In genomic region chr10:28734940-28735759, GRCh38 we compare ENCODE assay signal across 11 cellular contexts. TPM values are rescaled to one million over a fixed set of nuclear protein-coding genes. Genes with fewer than 3 reads are reported as not detected.
DNase-seq lines count a peak whose midpoint lies in the region; TF ChIP-seq lines count a peak whose summit lies in the region.
"Had no signal": no experiment of that assay in that cellular context is flagged by ENCODE, and none has a peak within 500 bp of the region (broad histone marks: within the 10 kb centered on the region; RNA-seq: fewer than 3 reads in every experiment).

No MANE protein-coding gene starts in this region.

- no peak overlapping the region for H3K4me3 Mint-ChIP-seq in chondrocyte (ENCODE audit: unreplicated experiment)
- no peak overlapping the region for H3K4me3 Mint-ChIP-seq in activated CD4-positive, alpha-beta memory T cell treated with anti-CD3 and anti-CD28 coated beads, Interleukin-2, amount 10 ng/mL, durations not matched to agents 7 days and 5 days
- no peak overlapping the region for H3K4me3 Mint-ChIP-seq in CD4-positive, alpha-beta memory T cell
- H3K4me3 Mint-ChIP-seq in activated naive CD4-positive, alpha-beta T cell treated with anti-CD3 and anti-CD28 coated beads for 36 hours: no peak overlapping the region

- no peak overlapping the region for H4K5ac ChIP-seq in mesendoderm (ENCODE audit: low read length)

- H3K18ac ChIP-seq in mesendoderm (ENCODE audit: low read length): no peak overlapping the region

- H2AK5ac ChIP-seq in mesendoderm (ENCODE audit: low read length): no peak overlapping the region

- H2BK15ac ChIP-seq in mesendoderm (replicated peaks; ENCODE audit: low read depth): no peak overlapping the region

- peak overlapping the region; percentile 91 for H3K27ac Mint-ChIP-seq in chondrocyte (ENCODE audit: unreplicated experiment)
- H3K27ac Mint-ChIP-seq in activated CD4-positive, alpha-beta memory T cell treated with anti-CD3 and anti-CD28 coated beads, Interleukin-2, amount 10 ng/mL, durations not matched to agents 7 days and 5 days: no peak overlapping the region
- H3K27ac Mint-ChIP-seq in CD4-positive, alpha-beta memory T cell: no peak overlapping the region
- no peak overlapping the region for H3K27ac Mint-ChIP-seq in activated naive CD4-positive, alpha-beta T cell treated with anti-CD3 and anti-CD28 coated beads for 36 hours

- no peaks in the 10 kb centered on the region for H3K4me1 ChIP-seq in mesendoderm (ENCODE audit: control insufficient read depth, low read depth, low read length)
- H3K4me1 ChIP-seq in CD4-positive, alpha-beta memory T cell (ENCODE audit: insufficient read depth, low read length): no peaks in the 10 kb centered on the region

- peaks cover 5% of the 10 kb centered on the region for H3K9me3 Mint-ChIP-seq in chondrocyte (ENCODE audit: low read depth)
- H3K9me3 Mint-ChIP-seq in activated CD4-positive, alpha-beta memory T cell treated with anti-CD3 and anti-CD28 coated beads, Interleukin-2, amount 10 ng/mL, durations not matched to agents 7 days and 5 days: peaks cover 7% of the 10 kb centered on the region
- peaks cover 0 to 12% (median 7%) of the 10 kb centered on the region in 8 donors for H3K9me3 Mint-ChIP-seq in CD4-positive, alpha-beta memory T cell
- H3K9me3 Mint-ChIP-seq in activated naive CD4-positive, alpha-beta T cell treated with anti-CD3 and anti-CD28 coated beads for 36 hours: peaks cover 4% of the 10 kb centered on the region

- H3K56ac ChIP-seq in mesendoderm (ENCODE audit: low read length): no peak overlapping the region

- H3K4ac ChIP-seq in mesendoderm (ENCODE audit: low read depth, low read length): no peak overlapping the region

- DNase-seq in BJ (ENCODE audit: low read depth) (peak; percentile 82), NCI-H226 (peak; percentile 95), chondrocyte (ENCODE audit: low spot score) (no peak), mesendoderm (peak; percentile 89), NCI-H446 treated with DMSO at 0.1 percent for 48 hours (lab: John Stamatoyannopoulos, UW) (no peak)
- DNase-seq in activated CD4-positive, alpha-beta memory T cell treated with anti-CD3 and anti-CD28 coated beads, Interleukin-2, amount 10 ng/mL, durations not matched to agents 7 days and 5 days: no peak
- DNase-seq in CD4-positive, alpha-beta memory T cell: no peak
- no peak for DNase-seq in activated naive CD4-positive, alpha-beta T cell treated with anti-CD3 and anti-CD28 coated beads for 36 hours
- DNase-seq: NCI-H1092, posterior cingulate gyrus, substantia nigra had no signal

- POLR2A ChIA-PET in BJ (lab: Charles Lee): no interaction called here
- POLR2A ChIA-PET in activated CD4-positive, alpha-beta memory T cell treated with anti-CD3 and anti-CD28 coated beads, Interleukin-2, amount 10 ng/mL, durations not matched to agents 7 days and 5 days (lab: Charles Lee): no interaction called here
- POLR2A ChIA-PET in CD4-positive, alpha-beta memory T cell (lab: Charles Lee; ENCODE audit: partially characterized antibody): no interaction called here

- H3K9me3 ChIP-seq in CD4-positive, alpha-beta memory T cell (ENCODE audit: control insufficient read depth in 1 of 2, low read length in 2 of 2): no peaks in the 10 kb centered on the region

- H3K4me3 ChIP-seq in BJ (ENCODE audit: low read depth, low read length) (no peak overlapping the region), mesendoderm (ENCODE audit: low read length) (no peak overlapping the region)
- no peak overlapping the region for H3K4me3 ChIP-seq in CD4-positive, alpha-beta memory T cell (ENCODE audit: low read length in 2 of 2)

- intact Hi-C loops in CD4-positive, alpha-beta memory T cell (cut with micrococcal nuclease): no loop called here
- intact Hi-C loops in activated naive CD4-positive, alpha-beta T cell treated with anti-CD3 and anti-CD28 coated beads for 36 hours (cut with micrococcal nuclease): no loop called here

- H3K27me3 Mint-ChIP-seq in chondrocyte (ENCODE audit: low read depth): no peaks in the 10 kb centered on the region
- no peaks in the 10 kb centered on the region for H3K27me3 Mint-ChIP-seq in activated CD4-positive, alpha-beta memory T cell treated with anti-CD3 and anti-CD28 coated beads, Interleukin-2, amount 10 ng/mL, durations not matched to agents 7 days and 5 days
- peaks cover 6 to 10% of the 10 kb centered on the region in 2 donors for H3K27me3 Mint-ChIP-seq in CD4-positive, alpha-beta memory T cell
- H3K27me3 Mint-ChIP-seq in activated naive CD4-positive, alpha-beta T cell treated with anti-CD3 and anti-CD28 coated beads for 36 hours (ENCODE audit: low read depth): peaks cover 10% of the 10 kb centered on the region

- no CpG with 5 or more reads among the region's 4 CpGs for WGBS in mesendoderm (ENCODE audit: extremely low coverage, insufficient coverage, low lambda C conversion rate)

- TF ChIP-seq CTCF in BJ (IDR thresholded peaks at IDR 0.05; ENCODE audit: insufficient read depth, low read depth, low read length) (no peak), chondrocyte (IDR thresholded peaks at IDR 0.05) (no peak)

- H3K79me2 ChIP-seq in mesendoderm (ENCODE audit: control insufficient read depth, insufficient read depth, low read length): no peaks in the 10 kb centered on the region

- H3K79me1 ChIP-seq in mesendoderm (ENCODE audit: low read length): no peaks in the 10 kb centered on the region

- H2BK5ac ChIP-seq in mesendoderm (ENCODE audit: low read length): no peak overlapping the region

- H3K4me1 Mint-ChIP-seq in chondrocyte (ENCODE audit: low read depth): peaks cover 7% of the 10 kb centered on the region
- H3K4me1 Mint-ChIP-seq in activated CD4-positive, alpha-beta memory T cell treated with anti-CD3 and anti-CD28 coated beads, Interleukin-2, amount 10 ng/mL, durations not matched to agents 7 days and 5 days: peaks cover 2% of the 10 kb centered on the region
- H3K4me1 Mint-ChIP-seq in CD4-positive, alpha-beta memory T cell: peaks cover 0 to 3% (median 2%) of the 10 kb centered on the region in 4 donors
- H3K4me1 Mint-ChIP-seq in activated naive CD4-positive, alpha-beta T cell treated with anti-CD3 and anti-CD28 coated beads for 36 hours (ENCODE audit: low read depth): peaks cover 3% of the 10 kb centered on the region

- no peak overlapping the region for H3K9ac ChIP-seq in mesendoderm (ENCODE audit: low read length)

- no peak overlapping the region for H3K4me2 ChIP-seq in mesendoderm (ENCODE audit: low read length)

- no peak overlapping the region for H3K23ac ChIP-seq in mesendoderm (ENCODE audit: low read length)

- CTCF ChIA-PET in BJ (lab: Yijun Ruan, JAX): interaction anchor here (1.0 kb wide), 1 partner anchor 13 kb away, joined by 3 read pairs; no protein-coding TSS in a partner anchor
- CTCF ChIA-PET in activated CD4-positive, alpha-beta memory T cell treated with anti-CD3 and anti-CD28 coated beads, Interleukin-2, amount 10 ng/mL, durations not matched to agents 7 days and 5 days (lab: Charles Lee): no interaction called here
- CTCF ChIA-PET in CD4-positive, alpha-beta memory T cell (lab: Charles Lee; ENCODE audit: partially characterized antibody): no interaction called here
- CTCF ChIA-PET in activated naive CD4-positive, alpha-beta T cell treated with anti-CD3 and anti-CD28 coated beads for 36 hours (lab: Charles Lee): interaction anchor here (0.6 kb wide), 1 partner anchor 72 kb away, joined by 3 read pairs; no protein-coding TSS in a partner anchor

- H3K27me3 ChIP-seq in BJ (ENCODE audit: control insufficient read depth, insufficient read depth, low read length) (peaks cover 6% of the 10 kb centered on the region), mesendoderm (ENCODE audit: insufficient read depth, low read length, poor library complexity) (no peaks in the 10 kb centered on the region)
- H3K27me3 ChIP-seq in CD4-positive, alpha-beta memory T cell (ENCODE audit: insufficient read depth, low read length): no peaks in the 10 kb centered on the region

- no peak overlapping the region for H3K27ac ChIP-seq in mesendoderm (ENCODE audit: low read depth, low read length)
- no peak overlapping the region for H3K27ac ChIP-seq in CD4-positive, alpha-beta memory T cell (ENCODE audit: low read depth, low read length)

- H3K36me3 Mint-ChIP-seq in chondrocyte (ENCODE audit: low read depth): no peaks in the 10 kb centered on the region
- H3K36me3 Mint-ChIP-seq in activated CD4-positive, alpha-beta memory T cell treated with anti-CD3 and anti-CD28 coated beads, Interleukin-2, amount 10 ng/mL, durations not matched to agents 7 days and 5 days (ENCODE audit: low read depth): no peaks in the 10 kb centered on the region
- H3K36me3 Mint-ChIP-seq in CD4-positive, alpha-beta memory T cell: peaks cover 0 to 4% of the 10 kb centered on the region in 2 donors
- no peaks in the 10 kb centered on the region for H3K36me3 Mint-ChIP-seq in activated naive CD4-positive, alpha-beta T cell treated with anti-CD3 and anti-CD28 coated beads for 36 hours (ENCODE audit: low read depth)

- H2BK120ac ChIP-seq in mesendoderm (ENCODE audit: low read depth, low read length): no peak overlapping the region

- no peak overlapping the region for H4K8ac ChIP-seq in mesendoderm (ENCODE audit: low read depth, low read length)

- H3K36me3 ChIP-seq in BJ (ENCODE audit: control insufficient read depth, insufficient read depth, low read length): no peaks in the 10 kb centered on the region
- no peaks in the 10 kb centered on the region for H3K36me3 ChIP-seq in mesendoderm (ENCODE audit: control insufficient read depth, insufficient read depth, low read length)
- no peaks in the 10 kb centered on the region for H3K36me3 ChIP-seq in CD4-positive, alpha-beta memory T cell (ENCODE audit: insufficient read depth, low read length)

RNA-seq across cellular contexts. Expression of gene BAMBI, which starts 57.8 kb away (rescaled TPM):
- 5.1 and 6.0 TPM in 2 replicates for polyA plus RNA-seq in BJ (2011; rRNA removed)
- 1.5 and 2.0 TPM in 2 replicates for polyA minus RNA-seq in BJ (2011; rRNA and poly(A)+ RNA removed)
- total RNA-seq in chondrocyte: 10.9 to 17.0 TPM (median 11.6 TPM) in 3 replicates
- polyA plus RNA-seq in mesendoderm (2013, experiment 1 of 2): 43.7 TPM
- polyA plus RNA-seq in mesendoderm (2013, experiment 2 of 2): 40.0 TPM
- total RNA-seq in activated CD4-positive, alpha-beta memory T cell treated with anti-CD3 and anti-CD28 coated beads, Interleukin-2, amount 10 ng/mL, durations not matched to agents 7 days and 5 days: under 1 TPM; 0.20 to 0.23 TPM
- under 1 TPM in 1 of 2 experiments, not detected in 1; 0.29 TPM for total RNA-seq in CD4-positive, alpha-beta memory T cell
- polyA plus RNA-seq in CD4-positive, alpha-beta memory T cell: under 1 TPM in 1 of 2 donors, not detected in 1; 0.76 TPM
- under 1 TPM; 0.57 to 0.59 TPM for total RNA-seq in activated naive CD4-positive, alpha-beta T cell treated with anti-CD3 and anti-CD28 coated beads for 36 hours

Comparison
In these comparisons a context has a peak if more than half of its experiments do, and no peak if none do; other contexts are left out.
1. DNase-seq: peak in BJ (single experiment), NCI-H226 (single experiment) and mesendoderm (single experiment); none in chondrocyte (single experiment), activated CD4-positive, alpha-beta memory T cell treated with anti-CD3 and anti-CD28 coated beads, Interleukin-2, amount 10 ng/mL, durations not matched to agents 7 days and 5 days (single experiment), CD4-positive, alpha-beta memory T cell (0 of 5), activated naive CD4-positive, alpha-beta T cell treated with anti-CD3 and anti-CD28 coated beads for 36 hours (single experiment) and NCI-H446 treated with DMSO at 0.1 percent for 48 hours (single experiment).
2. CTCF ChIA-PET loops: an anchor here in BJ (1.0 kb wide) and activated naive CD4-positive, alpha-beta T cell treated with anti-CD3 and anti-CD28 coated beads for 36 hours (0.6 kb wide); none called in activated CD4-positive, alpha-beta memory T cell treated with anti-CD3 and anti-CD28 coated beads, Interleukin-2, amount 10 ng/mL, durations not matched to agents 7 days and 5 days and CD4-positive, alpha-beta memory T cell.